ENCODE assay signal across 22 cellular contexts in the genomic region with DNA sequence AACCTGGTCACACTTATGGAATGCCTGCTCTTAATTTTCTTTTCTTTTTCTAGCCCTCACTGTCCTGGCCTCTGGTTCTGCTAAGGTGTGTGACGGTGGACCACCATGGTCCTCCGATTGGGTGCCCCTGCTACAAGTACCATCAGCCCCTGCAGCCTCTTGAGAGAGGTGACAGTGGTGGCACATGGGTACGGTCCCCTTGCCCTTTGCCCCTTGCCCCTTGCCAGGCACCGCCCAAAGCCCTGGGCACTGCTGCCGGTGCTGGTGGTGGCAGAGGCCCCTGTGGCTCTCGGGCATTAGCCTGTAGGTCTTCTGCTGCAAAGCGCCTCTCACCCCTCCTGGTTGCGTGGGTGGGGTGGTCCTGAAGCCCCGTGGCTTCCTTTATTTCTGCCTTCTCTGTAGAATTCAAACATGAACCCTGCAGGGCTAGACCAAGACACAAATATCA. TPM values are rescaled to one million over a fixed set of nuclear protein-coding genes. Genes with fewer than 3 reads are reported as not detected.
DNase-seq lines count a peak whose midpoint lies in the region; ATAC-seq and TF ChIP-seq lines count a peak whose summit lies in the region.
"Had no signal": no experiment of that assay in that cellular context is flagged by ENCODE, and none has a peak within 500 bp of the region (broad histone marks: within the 10 kb centered on the region; RNA-seq: fewer than 3 reads in every experiment).

No MANE protein-coding gene starts in this region.

- H3K27ac Mint-ChIP-seq in T-helper 2 cell treated with Interferon-gamma antibody and Interleukin-4, amounts not matched to agents 5 μg/mL and 100 μg/mL, for 36 hours = peak overlapping the region; percentile 69
- H3K27ac Mint-ChIP-seq in CD4-positive, alpha-beta T cell = peak overlapping the region; percentile 72
- peak overlapping the region; percentile 64 for H3K27ac Mint-ChIP-seq in activated CD8-positive, alpha-beta T cell treated with anti-CD3 and anti-CD28 coated beads for 36 hours
- H3K27ac Mint-ChIP-seq in naive thymus-derived CD8-positive, alpha-beta T cell = peak overlapping the region; percentile 59 to 96 (median 78)
- no peak overlapping the region for H3K27ac Mint-ChIP-seq in stimulated activated effector memory CD8-positive, alpha-beta T cell treated with anti-CD3 and anti-CD28 coated beads, Interleukin-12 subunit alpha, Interleukin-12 subunit beta, amount 100 ng/mL, for 72 hours
- H3K27ac Mint-ChIP-seq: neural progenitor cell; stimulated activated naive CD8-positive, alpha-beta T cell treated with anti-CD3 and anti-CD28 coated beads, Interleukin-15, Interleukin-2, amounts not matched to agents 100 ng/mL and 50 ng/mL, for 24 hours had no signal

- H3K4me1 Mint-ChIP-seq in T-helper 2 cell treated with Interferon-gamma antibody and Interleukin-4, amounts not matched to agents 5 μg/mL and 100 μg/mL, for 36 hours (ENCODE audit: low read depth) = peaks cover 30% of the 10 kb centered on the region
- peaks cover 36% of the 10 kb centered on the region for H3K4me1 Mint-ChIP-seq in CD4-positive, alpha-beta T cell (ENCODE audit: low read depth)
- H3K4me1 Mint-ChIP-seq in activated CD8-positive, alpha-beta T cell treated with anti-CD3 and anti-CD28 coated beads for 36 hours (ENCODE audit: low read depth) = peaks cover 42% of the 10 kb centered on the region
- H3K4me1 Mint-ChIP-seq in naive thymus-derived CD8-positive, alpha-beta T cell = peaks cover 15 to 78% (median 53%) of the 10 kb centered on the region in 4 donors
- H3K4me1 Mint-ChIP-seq in stimulated activated effector memory CD8-positive, alpha-beta T cell treated with anti-CD3 and anti-CD28 coated beads, Interleukin-12 subunit alpha, Interleukin-12 subunit beta, amount 100 ng/mL, for 72 hours = peaks cover 20% of the 10 kb centered on the region

- H3K9me3 ChIP-seq in CD4-positive, alpha-beta T cell (ENCODE audit: control insufficient read depth, low read length) = no peaks in the 10 kb centered on the region
- H3K9me3 ChIP-seq: gastrocnemius medialis, mucosa of descending colon, Peyer's patch, tibial artery had no signal

- peaks cover 7% of the 10 kb centered on the region for H3K27me3 Mint-ChIP-seq in T-helper 2 cell treated with Interferon-gamma antibody and Interleukin-4, amounts not matched to agents 5 μg/mL and 100 μg/mL, for 36 hours (ENCODE audit: low read depth)
- no peaks in the 10 kb centered on the region for H3K27me3 Mint-ChIP-seq in CD4-positive, alpha-beta T cell
- H3K27me3 Mint-ChIP-seq in activated CD8-positive, alpha-beta T cell treated with anti-CD3 and anti-CD28 coated beads for 36 hours = peaks cover 6% of the 10 kb centered on the region
- H3K27me3 Mint-ChIP-seq in naive thymus-derived CD8-positive, alpha-beta T cell = peaks cover 0 to 4% (median 0%) of the 10 kb centered on the region in 5 donors

- ATAC-seq in CD4-positive, alpha-beta T cell (ENCODE audit: poor library complexity) = no peak
- peak; percentile 35 for ATAC-seq in activated CD8-positive, alpha-beta T cell treated with anti-CD3 and anti-CD28 coated beads for 36 hours
- no peak for ATAC-seq in naive thymus-derived CD8-positive, alpha-beta T cell
- ATAC-seq in stimulated activated effector memory CD8-positive, alpha-beta T cell treated with anti-CD3 and anti-CD28 coated beads, Interleukin-12 subunit alpha, Interleukin-12 subunit beta, amount 100 ng/mL, for 72 hours = no peak
- ATAC-seq: esophagus mucosa, gastrocnemius medialis had no signal

- H3K27ac ChIP-seq in CD4-positive, alpha-beta T cell (ENCODE audit: low read depth, low read length) = no peak overlapping the region
- H3K27ac ChIP-seq: gastrocnemius medialis, neural progenitor cell, Peyer's patch, tibial artery had no signal

- peaks cover 1% of the 10 kb centered on the region for H3K36me3 Mint-ChIP-seq in T-helper 2 cell treated with Interferon-gamma antibody and Interleukin-4, amounts not matched to agents 5 μg/mL and 100 μg/mL, for 36 hours (ENCODE audit: low read depth)
- H3K36me3 Mint-ChIP-seq in CD4-positive, alpha-beta T cell (ENCODE audit: low read depth) = peaks cover 3% of the 10 kb centered on the region
- no peaks in the 10 kb centered on the region for H3K36me3 Mint-ChIP-seq in activated CD8-positive, alpha-beta T cell treated with anti-CD3 and anti-CD28 coated beads for 36 hours (ENCODE audit: low read depth)
- no peaks in the 10 kb centered on the region for H3K36me3 Mint-ChIP-seq in naive thymus-derived CD8-positive, alpha-beta T cell
- no peaks in the 10 kb centered on the region for H3K36me3 Mint-ChIP-seq in stimulated activated effector memory CD8-positive, alpha-beta T cell treated with anti-CD3 and anti-CD28 coated beads, Interleukin-12 subunit alpha, Interleukin-12 subunit beta, amount 100 ng/mL, for 72 hours
- H3K36me3 Mint-ChIP-seq: neural progenitor cell had no signal

- intact Hi-C loops in CD4-positive, alpha-beta T cell (cut with DNase I, micrococcal nuclease) = no loop called here
- intact Hi-C loops in activated CD8-positive, alpha-beta T cell treated with anti-CD3 and anti-CD28 coated beads for 36 hours (cut with micrococcal nuclease) = no loop called here

- CTCF ChIA-PET in CD4-positive, alpha-beta T cell (lab: Charles Lee) = no interaction called here
- CTCF ChIA-PET in activated CD8-positive, alpha-beta T cell treated with anti-CD3 and anti-CD28 coated beads for 36 hours (lab: Charles Lee) = interaction anchor here (5.1 kb wide), 1 partner anchor 86 kb away, joined by 42 read pairs; no protein-coding TSS in a partner anchor

- no peak for TF ChIP-seq CTCF in CD4-positive, alpha-beta T cell (IDR thresholded peaks at IDR 0.05)
- no peak for TF ChIP-seq CTCF in activated CD8-positive, alpha-beta T cell treated with anti-CD3 and anti-CD28 coated beads for 36 hours (IDR thresholded peaks at IDR 0.05)

- no peaks in the 10 kb centered on the region for H3K9me3 Mint-ChIP-seq in T-helper 2 cell treated with Interferon-gamma antibody and Interleukin-4, amounts not matched to agents 5 μg/mL and 100 μg/mL, for 36 hours
- no peaks in the 10 kb centered on the region for H3K9me3 Mint-ChIP-seq in CD4-positive, alpha-beta T cell
- no peaks in the 10 kb centered on the region for H3K9me3 Mint-ChIP-seq in activated CD8-positive, alpha-beta T cell treated with anti-CD3 and anti-CD28 coated beads for 36 hours
- no peaks in the 10 kb centered on the region for H3K9me3 Mint-ChIP-seq in naive thymus-derived CD8-positive, alpha-beta T cell
- H3K9me3 Mint-ChIP-seq in stimulated activated effector memory CD8-positive, alpha-beta T cell treated with anti-CD3 and anti-CD28 coated beads, Interleukin-12 subunit alpha, Interleukin-12 subunit beta, amount 100 ng/mL, for 72 hours = no peaks in the 10 kb centered on the region
- H3K9me3 Mint-ChIP-seq: neural progenitor cell; stimulated activated naive CD8-positive, alpha-beta T cell treated with anti-CD3 and anti-CD28 coated beads, Interleukin-15, Interleukin-2, amounts not matched to agents 100 ng/mL and 50 ng/mL, for 24 hours had no signal

- POLR2A ChIA-PET in CD4-positive, alpha-beta T cell (lab: Charles Lee) = interaction anchor here (1.0 kb wide), 1 partner anchor 85 kb away, joined by 4 read pairs; no protein-coding TSS in a partner anchor
- POLR2A ChIA-PET in activated CD8-positive, alpha-beta T cell treated with anti-CD3 and anti-CD28 coated beads for 36 hours (lab: Charles Lee) = interaction anchor here (1.4 kb wide), 1 partner anchor 53 kb away, joined by 3 read pairs; no protein-coding TSS in a partner anchor
- POLR2A ChIA-PET in naive thymus-derived CD8-positive, alpha-beta T cell (lab: Charles Lee) = interaction anchor here (1.4 kb wide), 1 partner anchor 85 kb away, joined by 7 read pairs; no protein-coding TSS in a partner anchor

- H3K27me3 ChIP-seq in CD4-positive, alpha-beta T cell (ENCODE audit: control insufficient read depth, insufficient read depth, low read length) = no peaks in the 10 kb centered on the region
- H3K27me3 ChIP-seq: gastrocnemius medialis, Peyer's patch, tibial artery had no signal

- DNase-seq in T-helper 2 cell treated with Interferon-gamma antibody and Interleukin-4, amounts not matched to agents 5 μg/mL and 100 μg/mL, for 36 hours (ENCODE audit: low spot score) = no peak
- DNase-seq in T-helper 2 cell = no peak
- DNase-seq in CD4-positive, alpha-beta T cell = no peak
- DNase-seq in activated CD8-positive, alpha-beta T cell treated with anti-CD3 and anti-CD28 coated beads for 36 hours = no peak
- no peak for DNase-seq in naive thymus-derived CD8-positive, alpha-beta T cell
- no peak for DNase-seq in anterior cingulate cortex (lab: John Stamatoyannopoulos, UW)
- no peak for DNase-seq in stimulated activated effector memory CD8-positive, alpha-beta T cell treated with anti-CD3 and anti-CD28 coated beads, Interleukin-12 subunit alpha, Interleukin-12 subunit beta, amount 100 ng/mL, for 72 hours (ENCODE audit: low spot score in 2 of 2)
- no peak for DNase-seq in D341Med (ENCODE audit: low spot score)
- DNase-seq: 8988T; activated CD4-positive, alpha-beta T cell treated with anti-CD3 and anti-CD28 coated beads, Interleukin-2, amount 50 U/mL, for 48 hours; effector memory CD4-positive, alpha-beta T cell; gastrocnemius medialis; GOT3; hippocampal formation; mucosa of descending colon; NCI-H2081 treated with DMSO at 0.1 percent for 48 hours; Peyer's patch; stimulated activated CD4-positive, alpha-beta T cell treated with anti-CD3 and anti-CD28 coated beads, Interleukin-4, amount 100 ng/mL, for 24 hours; tibial artery had no signal

- peak overlapping the region; percentile 58 for H3K4me3 Mint-ChIP-seq in T-helper 2 cell treated with Interferon-gamma antibody and Interleukin-4, amounts not matched to agents 5 μg/mL and 100 μg/mL, for 36 hours
- H3K4me3 Mint-ChIP-seq in CD4-positive, alpha-beta T cell = peak overlapping the region; percentile 56
- peak overlapping the region; percentile 43 for H3K4me3 Mint-ChIP-seq in activated CD8-positive, alpha-beta T cell treated with anti-CD3 and anti-CD28 coated beads for 36 hours
- peak overlapping the region in 8 of 10 donors; percentile 34 to 77 (median 66) for H3K4me3 Mint-ChIP-seq in naive thymus-derived CD8-positive, alpha-beta T cell
- no peak overlapping the region for H3K4me3 Mint-ChIP-seq in stimulated activated effector memory CD8-positive, alpha-beta T cell treated with anti-CD3 and anti-CD28 coated beads, Interleukin-12 subunit alpha, Interleukin-12 subunit beta, amount 100 ng/mL, for 72 hours
- H3K4me3 Mint-ChIP-seq: neural progenitor cell; stimulated activated naive CD8-positive, alpha-beta T cell treated with anti-CD3 and anti-CD28 coated beads, Interleukin-15, Interleukin-2, amounts not matched to agents 100 ng/mL and 50 ng/mL, for 24 hours had no signal

RNA-seq across cellular contexts. Expression of a gene that starts 51.9 kb away (rescaled TPM):
- 10 to 100 TPM; 28.5 to 28.7 TPM for total RNA-seq in CD4-positive, alpha-beta T cell
- 10 to 100 TPM; 45.9 to 46.1 TPM for total RNA-seq in activated CD8-positive, alpha-beta T cell treated with anti-CD3 and anti-CD28 coated beads for 36 hours
- total RNA-seq in naive thymus-derived CD8-positive, alpha-beta T cell = 10 to 100 TPM; 38.7 TPM
- 10 to 100 TPM; 19.2 to 32.5 (median 24.2) TPM for polyA plus RNA-seq in naive thymus-derived CD8-positive, alpha-beta T cell
